In the genomic region with DNA sequence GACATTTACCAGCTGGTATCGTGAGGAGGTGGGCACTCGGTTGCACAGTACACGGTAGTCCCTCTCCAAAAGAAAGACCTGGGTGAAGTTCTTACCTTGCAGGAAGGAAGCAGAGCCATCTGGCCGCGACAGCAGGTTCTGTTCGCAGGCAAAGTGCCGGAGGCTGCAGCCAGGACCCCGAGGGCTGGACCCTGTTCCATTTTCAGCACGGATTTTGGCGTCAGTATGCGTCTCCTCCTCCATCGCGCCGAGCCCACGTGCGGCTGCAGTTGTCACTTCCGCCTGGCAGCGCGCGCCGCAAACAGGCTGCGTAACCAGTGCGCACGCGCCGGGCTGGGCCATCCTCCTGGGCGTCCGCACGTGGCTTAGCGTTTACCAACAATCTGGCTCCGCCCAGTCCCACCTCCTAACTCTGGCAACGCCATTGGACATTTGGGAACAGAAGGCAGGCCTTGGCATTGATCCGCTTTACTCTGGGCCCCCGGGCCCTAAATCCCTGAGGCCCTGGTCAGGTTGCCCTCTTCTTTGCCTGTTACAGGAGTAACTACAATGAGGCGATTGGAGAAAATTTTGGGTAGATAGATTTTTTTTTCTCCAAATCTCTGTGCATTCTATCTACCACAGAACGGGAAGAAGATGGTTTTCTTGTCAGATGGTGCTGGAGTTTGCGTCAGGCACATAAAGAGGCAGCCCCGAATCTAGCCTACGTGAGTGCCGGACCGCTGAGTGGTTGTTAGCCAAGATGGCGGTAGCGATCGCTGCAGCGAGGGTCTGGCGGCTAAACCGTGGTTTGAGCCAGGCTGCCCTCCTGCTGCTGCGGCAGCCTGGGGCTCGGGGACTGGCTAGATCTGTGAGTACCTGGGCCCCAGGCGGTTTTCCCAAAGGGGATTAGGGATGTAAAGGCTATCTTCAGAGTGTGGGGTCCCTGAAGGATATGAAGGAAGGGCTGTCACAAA, we compare ENCODE assay signal across 8 cellular contexts. TPM values are rescaled to one million over a fixed set of nuclear protein-coding genes. Genes with fewer than 3 reads are reported as not detected.
DNase-seq lines count a peak whose midpoint lies in the region; ATAC-seq, FAIRE-seq and TF ChIP-seq lines count a peak whose summit lies in the region.

BCKDHA (plus strand) TSS at position 733 of the 956 bp plus-strand sequence; CDS start at position 743, 10 bp downstream.
EXOSC5 (minus strand) TSS at position 274 of the 956 bp plus-strand sequence; CDS start at position 243, 31 bp downstream.

- H3K27me3 Mint-ChIP-seq in WTC11 (ENCODE audit: low read depth): no peaks in the 10 kb centered on the region

- POLR2A ChIA-PET in AG04450 (lab: Yijun Ruan, JAX): no interaction called here
- POLR2A ChIA-PET in WTC11 (lab: Charles Lee): no interaction called here

- H3K27ac Mint-ChIP-seq in WTC11: peak within 1 kb of the TSS; percentile 100

- TF ChIP-seq CTCF in AG04450 (IDR thresholded peaks at IDR 0.05; ENCODE audit: low read depth, low read length) (no peak), WTC11 (IDR thresholded peaks at IDR 0.05) (no peak), cardiac fibroblast (IDR thresholded peaks at IDR 0.05; ENCODE audit: low read depth, low read length) (no peak)

- no peaks in the 10 kb centered on the region for H3K36me3 ChIP-seq in small intestine (ENCODE audit: control insufficient read depth in 2 of 2, insufficient read depth in 2 of 2, low read length in 2 of 2)

- DNase-seq in AG04450 (ENCODE audit: low read depth, low spot score) (peak; percentile 100), NCI-H226 (peak; percentile 98), WTC11 (ENCODE audit: low spot score) (peak; percentile 99), cardiac fibroblast (ENCODE audit: low read depth in 2 of 2) (peak; percentile 100), iPS-NIHi11 (ENCODE audit: low spot score) (peak; percentile 99), small intestine (peak; percentile 100)

- H3K4me3 Mint-ChIP-seq in WTC11: peak within 1 kb of the TSS; percentile 100

- no peak for FAIRE-seq in small intestine (lab: Jason Lieb, UNC)

- H3K9me3 ChIP-seq in AG04450 (ENCODE audit: control insufficient read depth, insufficient read depth, low read length): no peaks in the 10 kb centered on the region
- no peaks in the 10 kb centered on the region for H3K9me3 ChIP-seq in small intestine (ENCODE audit: control insufficient read depth, low read depth)

- CTCF ChIA-PET in AG04450 (lab: Charles Lee): no interaction called here
- CTCF ChIA-PET in WTC11 (lab: Charles Lee): interaction anchor here (1.0 kb wide), 1 partner anchor 11 kb away, joined by 3 read pairs; no protein-coding TSS in a partner anchor

- peaks cover 22% of the 10 kb centered on the region for H3K4me1 Mint-ChIP-seq in WTC11

- ATAC-seq in GM18909 (IDR thresholded peaks at IDR 0.05; ENCODE audit: poor library complexity, unreplicated experiment): peak; percentile 88
- peak; percentile 98 for ATAC-seq in HG03175 (IDR thresholded peaks at IDR 0.05; ENCODE audit: unreplicated experiment)
- ATAC-seq in WTC11: peak; percentile 100

- 0% methylated on average over 50 of the region's 50 CpGs for WGBS in small intestine, 3 donors

- no peaks in the 10 kb centered on the region for H3K27me3 ChIP-seq in AG04450 (ENCODE audit: control insufficient read depth, insufficient read depth, low read length)
- H3K27me3 ChIP-seq in small intestine (ENCODE audit: control insufficient read depth in 2 of 2, insufficient read depth in 2 of 2, low read length in 2 of 2): no peaks in the 10 kb centered on the region

- peaks cover 3 to 9% of the 10 kb centered on the region in 2 donors for H3K4me1 ChIP-seq in small intestine (ENCODE audit: control insufficient read depth in 2 of 2, insufficient read depth in 1 of 2, low read depth in 1 of 2, low read length in 1 of 2)

- H3K9me3 Mint-ChIP-seq in WTC11: no peaks in the 10 kb centered on the region

- H3K4me3 ChIP-seq in AG04450 (ENCODE audit: low read depth, low read length) (peak within 1 kb of the TSS; percentile 93), cardiac fibroblast (replicated peaks in 1 of 2; ENCODE audit: low read depth in 2 of 2, low read length in 2 of 2) (peak within 1 kb of the TSS; percentile 88 to 92), small intestine (ENCODE audit: low read depth in 1 of 2, low read length in 2 of 2) (peak within 1 kb of the TSS; percentile 84 to 93)

- H3K27ac ChIP-seq in AG04450 (ENCODE audit: low read depth, low read length) (peak within 1 kb of the TSS; percentile 85), small intestine (ENCODE audit: low read depth in 1 of 2, low read length in 1 of 2) (peak within 1 kb of the TSS; percentile 34 to 93)

- H3K36me3 Mint-ChIP-seq in WTC11: no peaks in the 10 kb centered on the region

TF ChIP-seq in WTC11, 78 proteins besides CTCF, POLR2A, EP300 and RAD21 (continues in another document):
- TF ChIP-seq, protein P1, sequence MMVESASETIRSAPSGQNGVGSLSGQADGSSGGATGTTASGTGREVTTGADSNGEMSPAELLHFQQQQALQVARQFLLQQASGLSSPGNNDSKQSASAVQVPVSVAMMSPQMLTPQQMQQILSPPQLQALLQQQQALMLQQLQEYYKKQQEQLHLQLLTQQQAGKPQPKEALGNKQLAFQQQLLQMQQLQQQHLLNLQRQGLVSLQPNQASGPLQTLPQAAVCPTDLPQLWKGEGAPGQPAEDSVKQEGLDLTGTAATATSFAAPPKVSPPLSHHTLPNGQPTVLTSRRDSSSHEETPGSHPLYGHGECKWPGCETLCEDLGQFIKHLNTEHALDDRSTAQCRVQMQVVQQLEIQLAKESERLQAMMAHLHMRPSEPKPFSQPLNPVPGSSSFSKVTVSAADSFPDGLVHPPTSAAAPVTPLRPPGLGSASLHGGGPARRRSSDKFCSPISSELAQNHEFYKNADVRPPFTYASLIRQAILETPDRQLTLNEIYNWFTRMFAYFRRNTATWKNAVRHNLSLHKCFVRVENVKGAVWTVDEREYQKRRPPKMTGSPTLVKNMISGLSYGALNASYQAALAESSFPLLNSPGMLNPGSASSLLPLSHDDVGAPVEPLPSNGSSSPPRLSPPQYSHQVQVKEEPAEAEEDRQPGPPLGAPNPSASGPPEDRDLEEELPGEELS (CRISPR knock-in tag; IDR thresholded peaks at IDR 0.05): peak; percentile 12
- TF ChIP-seq SP1 (CRISPR knock-in tag; conservative IDR thresholded peaks at IDR 0.05): peak; percentile 79
- TF ChIP-seq ZNF423 (CRISPR knock-in tag; IDR thresholded peaks at IDR 0.05): no peak
- no peak for TF ChIP-seq NFATC4 (CRISPR knock-in tag; IDR thresholded peaks at IDR 0.05)
- TF ChIP-seq MXD4 (CRISPR knock-in tag; IDR thresholded peaks at IDR 0.05; ENCODE audit: borderline replicate concordance): no peak
- peak; percentile 90; the same call in 1 of the 2 replicates for TF ChIP-seq ARID4B (CRISPR knock-in tag; IDR thresholded peaks at IDR 0.05; ENCODE audit: borderline replicate concordance)
- TF ChIP-seq, protein P2, sequence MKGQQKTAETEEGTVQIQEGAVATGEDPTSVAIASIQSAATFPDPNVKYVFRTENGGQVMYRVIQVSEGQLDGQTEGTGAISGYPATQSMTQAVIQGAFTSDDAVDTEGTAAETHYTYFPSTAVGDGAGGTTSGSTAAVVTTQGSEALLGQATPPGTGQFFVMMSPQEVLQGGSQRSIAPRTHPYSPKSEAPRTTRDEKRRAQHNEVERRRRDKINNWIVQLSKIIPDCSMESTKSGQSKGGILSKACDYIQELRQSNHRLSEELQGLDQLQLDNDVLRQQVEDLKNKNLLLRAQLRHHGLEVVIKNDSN (CRISPR knock-in tag; IDR thresholded peaks at IDR 0.05): peak; percentile 89

RNA-seq across cellular contexts. Expression of gene BCKDHA, which starts in this region (rescaled TPM):
- polyA plus RNA-seq in AG04450 (2011; rRNA removed) (10.8 and 15.3 TPM in 2 replicates), small intestine (10 to 100 TPM; 19.9 to 34.0 (median 26.7) TPM)
- 2.2 and 5.1 TPM in 2 replicates for polyA minus RNA-seq in AG04450 (2011; rRNA and poly(A)+ RNA removed)
- total RNA-seq in WTC11 (2021): 18.8 to 34.8 TPM (median 32.6 TPM) in 3 replicates

RNA-seq across cellular contexts. Expression of gene EXOSC5, which starts in this region (rescaled TPM):
- polyA plus RNA-seq in AG04450 (2011; rRNA removed): 7.8 and 11.7 TPM in 2 replicates
- 2.3 and 3.8 TPM in 2 replicates for polyA minus RNA-seq in AG04450 (2011; rRNA and poly(A)+ RNA removed)
- 56.4 to 60.3 TPM (median 56.6 TPM) in 3 replicates for total RNA-seq in WTC11 (2021)
- polyA plus RNA-seq in small intestine: 10 to 100 TPM in 2 of 3 donors, 1 to 10 TPM in 1; 9.4 to 36.4 (median 16.5) TPM

Comparison
In these comparisons a context has a peak if more than half of its experiments do, and no peak if none do; other contexts are left out.
1. Peak in every context shown above with its lines: DNase-seq, ATAC-seq, H3K4me3 ChIP-seq and H3K27ac ChIP-seq.